Comparison of ENCODE assay signal across 22 cellular contexts in genomic region chr1:156221986-156222692, GRCh38. TPM values are rescaled to one million over a fixed set of nuclear protein-coding genes. Genes with fewer than 3 reads are reported as not detected.
DNase-seq lines count a peak whose midpoint lies in the region; ATAC-seq and TF ChIP-seq lines count a peak whose summit lies in the region.
"Had no signal": no experiment of that assay in that cellular context is flagged by ENCODE, and none has a peak within 500 bp of the region (broad histone marks: within the 10 kb centered on the region; RNA-seq: fewer than 3 reads in every experiment).

No MANE protein-coding gene starts in this region.

- peaks cover 77% of the 10 kb centered on the region for H3K4me1 Mint-ChIP-seq in activated CD4-positive, alpha-beta memory T cell treated with anti-CD3 and anti-CD28 coated beads, Interleukin-2, amount 10 ng/mL, durations not matched to agents 7 days and 5 days
- H3K4me1 Mint-ChIP-seq in activated naive CD8-positive, alpha-beta T cell treated with anti-CD3 and anti-CD28 coated beads, Interleukin-2, amount 50 U/mL, for 24 hours = peaks cover 91% of the 10 kb centered on the region
- H3K4me1 Mint-ChIP-seq in stimulated activated effector memory CD8-positive, alpha-beta T cell treated with anti-CD3 and anti-CD28 coated beads, Interleukin-12 subunit alpha, Interleukin-12 subunit beta, amount 100 ng/mL, for 72 hours = peaks cover 75% of the 10 kb centered on the region
- H3K4me1 Mint-ChIP-seq in Caco-2 (ENCODE audit: low read depth, unreplicated experiment) = peaks cover 6% of the 10 kb centered on the region

- intact Hi-C loops in left ventricle myocardium superior (cut with micrococcal nuclease) (loop anchor here (10.0 kb wide), 1 partner anchor 77 kb away; no protein-coding TSS in a partner anchor), cardiac septum (cut with DNase I) (no loop called here), Caco-2 (cut with micrococcal nuclease; ENCODE audit: unreplicated experiment) (no loop called here), right lobe of liver (cut with DNase I) (no loop called here)

- peak overlapping the region; percentile 95 for H3K27ac Mint-ChIP-seq in activated CD4-positive, alpha-beta memory T cell treated with anti-CD3 and anti-CD28 coated beads, Interleukin-2, amount 10 ng/mL, durations not matched to agents 7 days and 5 days
- peak overlapping the region; percentile 99 for H3K27ac Mint-ChIP-seq in activated naive CD8-positive, alpha-beta T cell treated with anti-CD3 and anti-CD28 coated beads, Interleukin-2, amount 50 U/mL, for 24 hours
- H3K27ac Mint-ChIP-seq in stimulated activated effector memory CD8-positive, alpha-beta T cell treated with anti-CD3 and anti-CD28 coated beads, Interleukin-12 subunit alpha, Interleukin-12 subunit beta, amount 100 ng/mL, for 72 hours = peak overlapping the region; percentile 91
- H3K27ac Mint-ChIP-seq in Caco-2 (ENCODE audit: unreplicated experiment) = no peak overlapping the region
- H3K27ac Mint-ChIP-seq: CD8-positive, alpha-beta T cell; type B pancreatic cell had no signal

- H3K27me3 Mint-ChIP-seq in activated CD4-positive, alpha-beta memory T cell treated with anti-CD3 and anti-CD28 coated beads, Interleukin-2, amount 10 ng/mL, durations not matched to agents 7 days and 5 days = no peaks in the 10 kb centered on the region
- H3K27me3 Mint-ChIP-seq in activated naive CD8-positive, alpha-beta T cell treated with anti-CD3 and anti-CD28 coated beads, Interleukin-2, amount 50 U/mL, for 24 hours = no peaks in the 10 kb centered on the region
- H3K27me3 Mint-ChIP-seq in Caco-2 (ENCODE audit: insufficient read depth, unreplicated experiment) = no peaks in the 10 kb centered on the region
- H3K27me3 Mint-ChIP-seq: brain, type B pancreatic cell had no signal

- no TSS peak for BruUV-seq in Caco-2 (replicated peaks; lab: Mats Ljungman, UMichigan)

- POLR2A ChIA-PET in activated CD4-positive, alpha-beta memory T cell treated with anti-CD3 and anti-CD28 coated beads, Interleukin-2, amount 10 ng/mL, durations not matched to agents 7 days and 5 days (lab: Charles Lee) = interaction anchor here (0.9 to 6.6 kb wide), 6 partner anchors 9 to 127 kb away, joined by 3 to 119 read pairs (median 4); partner anchors contain the start of genes PMF1 and SMG5
- POLR2A ChIA-PET in Caco-2 (lab: Charles Lee) = no interaction called here

- H3K27me3 ChIP-seq in Caco-2 (replicated peaks; ENCODE audit: control insufficient read depth, insufficient read depth, low read length) (no peaks in the 10 kb centered on the region), right lobe of liver (no peaks in the 10 kb centered on the region)
- H3K27me3 ChIP-seq: colonic mucosa, esophagus squamous epithelium, gastrocnemius medialis had no signal

- no peaks in the 10 kb centered on the region for H3K9me3 ChIP-seq in Caco-2
- no peaks in the 10 kb centered on the region for H3K9me3 ChIP-seq in right lobe of liver
- H3K9me3 ChIP-seq: colonic mucosa, esophagus squamous epithelium, gastrocnemius medialis had no signal

- H3K9me3 Mint-ChIP-seq in activated CD4-positive, alpha-beta memory T cell treated with anti-CD3 and anti-CD28 coated beads, Interleukin-2, amount 10 ng/mL, durations not matched to agents 7 days and 5 days = no peaks in the 10 kb centered on the region
- H3K9me3 Mint-ChIP-seq in activated naive CD8-positive, alpha-beta T cell treated with anti-CD3 and anti-CD28 coated beads, Interleukin-2, amount 50 U/mL, for 24 hours = peaks cover 5% of the 10 kb centered on the region
- no peaks in the 10 kb centered on the region for H3K9me3 Mint-ChIP-seq in stimulated activated effector memory CD8-positive, alpha-beta T cell treated with anti-CD3 and anti-CD28 coated beads, Interleukin-12 subunit alpha, Interleukin-12 subunit beta, amount 100 ng/mL, for 72 hours
- no peaks in the 10 kb centered on the region for H3K9me3 Mint-ChIP-seq in Caco-2 (ENCODE audit: unreplicated experiment)
- H3K9me3 Mint-ChIP-seq: brain; CD8-positive, alpha-beta T cell; endodermal cell; type B pancreatic cell had no signal

- CTCF ChIA-PET in activated CD4-positive, alpha-beta memory T cell treated with anti-CD3 and anti-CD28 coated beads, Interleukin-2, amount 10 ng/mL, durations not matched to agents 7 days and 5 days (lab: Charles Lee) = interaction anchor here (1.5 to 6.6 kb wide), 2 partner anchors 29 to 76 kb away, joined by 3 to 179 read pairs; partner anchors contain the start of gene SLC25A44
- CTCF ChIA-PET in Caco-2 (lab: Charles Lee) = interaction anchor here (0.6 kb wide), 1 partner anchor 22 kb away, joined by 3 read pairs; no protein-coding TSS in a partner anchor

- peaks cover 65% of the 10 kb centered on the region for H3K36me3 Mint-ChIP-seq in activated CD4-positive, alpha-beta memory T cell treated with anti-CD3 and anti-CD28 coated beads, Interleukin-2, amount 10 ng/mL, durations not matched to agents 7 days and 5 days (ENCODE audit: low read depth)
- peaks cover 64% of the 10 kb centered on the region for H3K36me3 Mint-ChIP-seq in activated naive CD8-positive, alpha-beta T cell treated with anti-CD3 and anti-CD28 coated beads, Interleukin-2, amount 50 U/mL, for 24 hours (ENCODE audit: low read depth)
- peaks cover 97% of the 10 kb centered on the region for H3K36me3 Mint-ChIP-seq in stimulated activated effector memory CD8-positive, alpha-beta T cell treated with anti-CD3 and anti-CD28 coated beads, Interleukin-12 subunit alpha, Interleukin-12 subunit beta, amount 100 ng/mL, for 72 hours
- peaks cover 25% of the 10 kb centered on the region for H3K36me3 Mint-ChIP-seq in Caco-2 (ENCODE audit: insufficient read depth, unreplicated experiment)

- peaks cover 6% of the 10 kb centered on the region; the same call in 1 of the 2 replicates for H3K4me1 ChIP-seq in Caco-2
- H3K4me1 ChIP-seq in right lobe of liver = peaks cover 0 to 22% (median 12%) of the 10 kb centered on the region in 4 donors
- H3K4me1 ChIP-seq: colonic mucosa had no signal

- H3K4me3 ChIP-seq in Caco-2 (ENCODE audit: low read depth, low read length) (no peak overlapping the region), right lobe of liver (no peak overlapping the region)
- H3K4me3 ChIP-seq: colonic mucosa, esophagus squamous epithelium, gastrocnemius medialis had no signal

- TF ChIP-seq POLR2A in right lobe of liver (IDR thresholded peaks at IDR 0.05) = no peak

- DNase-seq in left ventricle myocardium superior (peak; percentile 17), cardiac septum (ENCODE audit: low spot score) (no peak), Caco-2 (no peak), medulla oblongata (ENCODE audit: extremely low spot score) (no peak), right lobe of liver (no peak)
- no peak for DNase-seq in activated CD4-positive, alpha-beta memory T cell treated with anti-CD3 and anti-CD28 coated beads, Interleukin-2, amount 10 ng/mL, durations not matched to agents 7 days and 5 days
- no peak for DNase-seq in activated naive CD8-positive, alpha-beta T cell treated with anti-CD3 and anti-CD28 coated beads, Interleukin-2, amount 50 U/mL, for 24 hours
- DNase-seq in stimulated activated effector memory CD8-positive, alpha-beta T cell treated with anti-CD3 and anti-CD28 coated beads, Interleukin-12 subunit alpha, Interleukin-12 subunit beta, amount 100 ng/mL, for 72 hours (ENCODE audit: low spot score in 2 of 2) = no peak
- DNase-seq: CD8-positive, alpha-beta T cell; colonic mucosa; DMS153; endodermal cell; esophagus squamous epithelium; gastrocnemius medialis; GOT3; NCI-H1092 treated with DMSO at 0.1 percent for 48 hours; NCI-H2029 treated with DMSO at 0.1 percent for 48 hours; Right ventricle myocardium superior had no signal

- 100% methylated on average over 3 of the region's 13 CpGs for WGBS in right lobe of liver (ENCODE audit: insufficient coverage, low coverage, low lambda C conversion rate, missing lambda C conversion rate)

- no peak overlapping the region for H3K27ac ChIP-seq in right lobe of liver
- H3K27ac ChIP-seq: colonic mucosa, esophagus squamous epithelium had no signal

- H3K4me3 Mint-ChIP-seq in activated CD4-positive, alpha-beta memory T cell treated with anti-CD3 and anti-CD28 coated beads, Interleukin-2, amount 10 ng/mL, durations not matched to agents 7 days and 5 days = peak overlapping the region; percentile 5
- H3K4me3 Mint-ChIP-seq in activated naive CD8-positive, alpha-beta T cell treated with anti-CD3 and anti-CD28 coated beads, Interleukin-2, amount 50 U/mL, for 24 hours = peak overlapping the region; percentile 77
- peak overlapping the region; percentile 57 for H3K4me3 Mint-ChIP-seq in stimulated activated effector memory CD8-positive, alpha-beta T cell treated with anti-CD3 and anti-CD28 coated beads, Interleukin-12 subunit alpha, Interleukin-12 subunit beta, amount 100 ng/mL, for 72 hours
- no peak overlapping the region for H3K4me3 Mint-ChIP-seq in Caco-2 (ENCODE audit: unreplicated experiment)
- H3K4me3 Mint-ChIP-seq: CD8-positive, alpha-beta T cell; endodermal cell; type B pancreatic cell had no signal

- no peak for TF ChIP-seq CTCF in Caco-2 (IDR thresholded peaks at IDR 0.05; ENCODE audit: insufficient read depth in 1 of 2, low read depth in 1 of 2, low read length in 1 of 2, severe bottlenecking in 1 of 2, unreplicated experiment in 1 of 2)
- no peak for TF ChIP-seq CTCF in right lobe of liver (IDR thresholded peaks at IDR 0.05)

- ATAC-seq in left ventricle myocardium superior (no peak), right lobe of liver (no peak)
- ATAC-seq in activated naive CD8-positive, alpha-beta T cell treated with anti-CD3 and anti-CD28 coated beads, Interleukin-2, amount 50 U/mL, for 24 hours = no peak
- no peak for ATAC-seq in stimulated activated effector memory CD8-positive, alpha-beta T cell treated with anti-CD3 and anti-CD28 coated beads, Interleukin-12 subunit alpha, Interleukin-12 subunit beta, amount 100 ng/mL, for 72 hours

- H3K36me3 ChIP-seq in Caco-2 (ENCODE audit: control insufficient read depth, insufficient read depth, low read length) (no peaks in the 10 kb centered on the region; the same call in 1 of the 2 replicates), right lobe of liver (peaks cover 0 to 22% (median 6%) of the 10 kb centered on the region in 4 donors)
- H3K36me3 ChIP-seq: colonic mucosa had no signal

RNA-seq across cellular contexts. Expression of gene PMF1, which starts 9.3 kb away (rescaled TPM):
- 65.1 TPM for total RNA-seq in left ventricle myocardium superior
- total RNA-seq in cardiac septum = 54.3 TPM
- 10 to 100 TPM; 65.5 to 67.7 TPM for total RNA-seq in activated CD4-positive, alpha-beta memory T cell treated with anti-CD3 and anti-CD28 coated beads, Interleukin-2, amount 10 ng/mL, durations not matched to agents 7 days and 5 days
- 90.2 and 95.7 TPM in 2 replicates for total RNA-seq in Caco-2 (2022)
- 10 to 100 TPM; 21.8 to 33.8 (median 24.8) TPM for total RNA-seq in right lobe of liver

RNA-seq across cellular contexts. Expression of gene BGLAP, which starts 19.8 kb away (rescaled TPM):
- total RNA-seq in left ventricle myocardium superior (1.1 TPM), cardiac septum (0.78 TPM), Caco-2 (2022) (1.3 and 2.0 TPM in 2 replicates), right lobe of liver (1 to 10 TPM in 3 of 6 experiments, under 1 TPM in 1, not detected in 2; 0.44 to 1.5 (median 1.2) TPM)
- 1 to 10 TPM; 1.5 to 2.7 TPM for total RNA-seq in activated CD4-positive, alpha-beta memory T cell treated with anti-CD3 and anti-CD28 coated beads, Interleukin-2, amount 10 ng/mL, durations not matched to agents 7 days and 5 days
- total RNA-seq: G401, gastrocnemius medialis, IMR-90 had no signal

RNA-seq across cellular contexts. Expression of gene PAQR6, which starts 25.7 kb away (rescaled TPM):
- total RNA-seq in left ventricle myocardium superior = 0.32 TPM
- total RNA-seq in cardiac septum = 2.6 TPM
- total RNA-seq in activated CD4-positive, alpha-beta memory T cell treated with anti-CD3 and anti-CD28 coated beads, Interleukin-2, amount 10 ng/mL, durations not matched to agents 7 days and 5 days = 1 to 10 TPM; 5.6 to 6.3 TPM
- 4.1 and 4.6 TPM in 2 replicates for total RNA-seq in Caco-2 (2022)
- 1 to 10 TPM in 3 of 6 experiments, under 1 TPM in 3; 0.43 to 4.0 (median 1.1) TPM for total RNA-seq in right lobe of liver

RNA-seq across cellular contexts. Expression of gene SLC25A44, which starts 28.2 kb away (rescaled TPM):
- total RNA-seq in left ventricle myocardium superior (15.3 TPM), cardiac septum (15.4 TPM), Caco-2 (2022) (29.3 and 31.1 TPM in 2 replicates), right lobe of liver (10 to 100 TPM; 19.1 to 30.5 (median 20.0) TPM)
- total RNA-seq in activated CD4-positive, alpha-beta memory T cell treated with anti-CD3 and anti-CD28 coated beads, Interleukin-2, amount 10 ng/mL, durations not matched to agents 7 days and 5 days = 10 to 100 TPM; 27.7 to 36.3 TPM
